Comparison of ENCODE assay signal across 8 cellular contexts in genomic region chr3:120743081-120743365, GRCh38. TPM values are rescaled to one million over a fixed set of nuclear protein-coding genes. Genes with fewer than 3 reads are reported as not detected.
DNase-seq lines count a peak whose midpoint lies in the region; ATAC-seq and TF ChIP-seq lines count a peak whose summit lies in the region.

No MANE protein-coding gene starts in this region.

- CTCF ChIA-PET in Calu3 (lab: Charles Lee), result interaction anchor here (0.9 to 1.1 kb wide), 2 partner anchors 55 to 61 kb away, joined by 3 read pairs; partner anchors contain the start of gene HGD

- peaks cover 20% of the 10 kb centered on the region for H3K4me1 Mint-ChIP-seq in Calu3 (ENCODE audit: low read depth, unreplicated experiment)
- peaks cover 29 to 30% of the 10 kb centered on the region in 2 donors for H3K4me1 Mint-ChIP-seq in natural killer cell treated with Interleukin-12 subunit alpha and Interleukin-12 subunit beta and Interleukin-15 and Interleukin-18, amount 100 ng/mL, for 72 hours (ENCODE audit: low read depth in 2 of 2)

- peak overlapping the region; percentile 87 for H3K9ac ChIP-seq in MM.1S (ENCODE audit: low read length)

- no peaks in the 10 kb centered on the region for H3K9me2 ChIP-seq in MM.1S (replicated peaks; ENCODE audit: insufficient read depth, low read length)

- TSS peak; percentile 75 for BruUV-seq in Calu3 (replicated peaks; lab: Mats Ljungman, UMichigan)

- H4K20me1 ChIP-seq in MM.1S (ENCODE audit: insufficient read depth, low read length), result no peaks in the 10 kb centered on the region

- DNase-seq in Calu3 (no peak), MM.1S (no peak), dedifferentiated amniotic fluid mesenchymal stem cell (ENCODE audit: extremely low spot score) (peak; percentile 25), NCI-H1436 (lab: John Stamatoyannopoulos, UW) (no peak)
- no peak for DNase-seq in natural killer cell treated with Interleukin-12 subunit alpha and Interleukin-12 subunit beta and Interleukin-15 and Interleukin-18, amount 100 ng/mL, for 72 hours (ENCODE audit: low spot score)
- DNase-seq in activated CD4-positive, CD25-positive, alpha-beta regulatory T cell (lab: John Stamatoyannopoulos, UW), result no peak

- intact Hi-C loops in Calu3 (cut with micrococcal nuclease; ENCODE audit: unreplicated experiment), result loop anchor here (2.0 kb wide), 1 partner anchor 64 kb away; no protein-coding TSS in a partner anchor

- H3K27me3 Mint-ChIP-seq in Calu3 (ENCODE audit: unreplicated experiment), result no peaks in the 10 kb centered on the region
- H3K27me3 Mint-ChIP-seq in natural killer cell treated with Interleukin-12 subunit alpha and Interleukin-12 subunit beta and Interleukin-15 and Interleukin-18, amount 100 ng/mL, for 72 hours, result no peaks in the 10 kb centered on the region

- H3K9me3 ChIP-seq in MM.1S (replicated peaks; ENCODE audit: insufficient read depth, low read length), result no peaks in the 10 kb centered on the region

- peaks cover 4% of the 10 kb centered on the region; the same call in 1 of the 2 replicates for H3K4me1 ChIP-seq in MM.1S (ENCODE audit: low read length)

- no peaks in the 10 kb centered on the region for H3K36me3 ChIP-seq in MM.1S (replicated peaks; ENCODE audit: insufficient read depth, low read length)

- H3K4me2 ChIP-seq in MM.1S (ENCODE audit: low read depth, low read length), result peak overlapping the region; percentile 93

- H3K27ac Mint-ChIP-seq in Calu3 (ENCODE audit: unreplicated experiment), result peak overlapping the region; percentile 75
- H3K27ac Mint-ChIP-seq in natural killer cell treated with Interleukin-12 subunit alpha and Interleukin-12 subunit beta and Interleukin-15 and Interleukin-18, amount 100 ng/mL, for 72 hours, result peak overlapping the region; percentile 95

- H3K79me2 ChIP-seq in MM.1S (ENCODE audit: low read length), result peaks cover 43% of the 10 kb centered on the region

- H2AFZ ChIP-seq in MM.1S (ENCODE audit: low read length), result peak overlapping the region; percentile 94

- no peak for ATAC-seq in natural killer cell treated with Interleukin-12 subunit alpha and Interleukin-12 subunit beta and Interleukin-15 and Interleukin-18, amount 100 ng/mL, for 72 hours
- ATAC-seq in GM18511 (IDR thresholded peaks at IDR 0.05; ENCODE audit: unreplicated experiment), result no peak
- no peak for ATAC-seq in GM18520 (IDR thresholded peaks at IDR 0.05; ENCODE audit: unreplicated experiment)

- no peaks in the 10 kb centered on the region for H3F3A ChIP-seq in MM.1S (ENCODE audit: insufficient read depth, low read length)

- H3K27me3 ChIP-seq in MM.1S (replicated peaks; ENCODE audit: insufficient read depth, low read length), result no peaks in the 10 kb centered on the region

- H3K27ac ChIP-seq in MM.1S (ENCODE audit: low read length), result peak overlapping the region; percentile 15; the same call in 1 of the 2 replicates

- TF ChIP-seq CTCF in Calu3 (IDR thresholded peaks at IDR 0.05; ENCODE audit: unreplicated experiment), result no peak
- no peak for TF ChIP-seq CTCF in MM.1S (IDR thresholded peaks at IDR 0.05; ENCODE audit: low read length)

- H3K4me3 ChIP-seq in MM.1S (ENCODE audit: low read length), result peak overlapping the region; percentile 88

- H3K9me3 Mint-ChIP-seq in Calu3 (ENCODE audit: low read depth, unreplicated experiment), result no peaks in the 10 kb centered on the region
- H3K9me3 Mint-ChIP-seq in natural killer cell treated with Interleukin-12 subunit alpha and Interleukin-12 subunit beta and Interleukin-15 and Interleukin-18, amount 100 ng/mL, for 72 hours, result no peaks in the 10 kb centered on the region

- peaks cover 31% of the 10 kb centered on the region for H3K36me3 Mint-ChIP-seq in Calu3 (ENCODE audit: insufficient read depth, unreplicated experiment)
- no peaks in the 10 kb centered on the region for H3K36me3 Mint-ChIP-seq in natural killer cell treated with Interleukin-12 subunit alpha and Interleukin-12 subunit beta and Interleukin-15 and Interleukin-18, amount 100 ng/mL, for 72 hours

- peak overlapping the region; percentile 77 for H3K4me3 Mint-ChIP-seq in Calu3 (ENCODE audit: low read depth, unreplicated experiment)
- peak overlapping the region; percentile 87 for H3K4me3 Mint-ChIP-seq in natural killer cell treated with Interleukin-12 subunit alpha and Interleukin-12 subunit beta and Interleukin-15 and Interleukin-18, amount 100 ng/mL, for 72 hours

RNA-seq across cellular contexts. Expression of gene GTF2E1, which starts 0.5 kb away (rescaled TPM):
- 22.9 and 26.1 TPM in 2 replicates for total RNA-seq in Calu3 (2022)
- total RNA-seq in natural killer cell treated with Interleukin-12 subunit alpha and Interleukin-12 subunit beta and Interleukin-15 and Interleukin-18, amount 100 ng/mL, for 72 hours, result 10 to 100 TPM; 18.6 to 19.9 TPM

RNA-seq across cellular contexts. Expression of gene RABL3, which starts 0.7 kb away (rescaled TPM):
- 14.6 and 16.9 TPM in 2 replicates for total RNA-seq in Calu3 (2022)
- 10 to 100 TPM; 19.5 to 25.3 TPM for total RNA-seq in natural killer cell treated with Interleukin-12 subunit alpha and Interleukin-12 subunit beta and Interleukin-15 and Interleukin-18, amount 100 ng/mL, for 72 hours
